In genomic region chr2:120483355-120483754, GRCh38 we compare ENCODE assay signal across 25 cellular contexts.
"Had no signal": no experiment of that assay in that cellular context is flagged by ENCODE, and none has a peak within 500 bp of the region (broad histone marks: within the 10 kb centered on the region; RNA-seq: fewer than 3 reads in every experiment).

No MANE protein-coding gene starts in this region.

- H3K4me2 ChIP-seq: KMS-11 had no signal

- H3K9me3 ChIP-seq: adrenal gland, Peyer's patch had no signal

- DNase-seq: activated CD4-positive, alpha-beta T cell treated with anti-CD3 and anti-CD28 coated beads, Interleukin-2, amount 10 ng/mL, durations not matched to agents 24 days and 14 days; activated CD4-positive, alpha-beta T cell treated with anti-CD3 and anti-CD28 coated beads, Interleukin-2, amount 50 U/mL, for 4 hours; activated CD8-positive, alpha-beta T cell treated with anti-CD3 and anti-CD28 coated beads, Interleukin-2, amount 10 ng/mL, durations not matched to agents 7 days and 5 days; activated gamma-delta T cell; activated naive CD4-positive, alpha-beta T cell treated with Interleukin-2 at 50 U/mL for 16 hours; activated T-cell treated with anti-CD3 and anti-CD28 coated beads, Interleukin-2, amount 50 U/mL, for 24 hours; caudate nucleus; MM.1S; MV-4-11; NCI-H1092; NCI-H1436 treated with DMSO at 0.1 percent for 48 hours; NCI-H1694 treated with DMSO at 0.1 percent for 48 hours; NCI-H2029; NCI-H510A; NCI-H526; NCI-H748 treated with DMSO at 0.1 percent for 48 hours; NK-92 treated with Interleukin-12 subunit alpha and Interleukin-12 subunit beta, amount 100 ng/mL, for 24 hours; PC-3; Right ventricle myocardium superior; RPMI8226; T1000 had no signal

- H3K4me3 ChIP-seq: adrenal gland, Peyer's patch had no signal

- H3K4me1 ChIP-seq: adrenal gland, Peyer's patch had no signal

- H3K27me3 ChIP-seq: adrenal gland, Peyer's patch had no signal

- H3K36me3 ChIP-seq: adrenal gland, Peyer's patch had no signal

- FAIRE-seq: bronchial epithelial cell had no signal

- H3K27ac ChIP-seq: adrenal gland, KMS-11, Peyer's patch had no signal

- H3K9ac ChIP-seq: KMS-11 had no signal
